In the genomic region with DNA sequence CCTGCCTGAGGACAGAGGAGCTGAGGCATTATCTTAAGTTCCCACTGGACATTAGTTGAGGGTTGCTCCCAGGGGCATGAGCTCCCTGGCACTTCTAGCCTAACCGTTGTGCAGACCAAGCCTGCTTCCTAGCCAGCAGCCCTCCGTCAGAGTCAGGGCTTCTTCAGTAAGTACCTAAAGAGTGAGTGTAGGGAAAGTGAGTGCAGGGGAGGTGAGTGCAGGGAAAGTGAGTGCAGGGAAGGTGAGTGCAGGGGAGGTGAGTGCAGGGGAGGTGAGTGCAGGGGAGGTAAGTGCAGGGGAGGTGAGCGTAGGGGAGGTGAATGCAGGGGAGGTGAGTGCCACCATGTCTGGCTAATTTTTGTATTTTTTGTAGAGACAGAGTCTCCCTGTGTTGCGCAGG, we compare ENCODE assay signal across 28 cellular contexts.
"Had no signal": no experiment of that assay in that cellular context is flagged by ENCODE, and none has a peak within 500 bp of the region (broad histone marks: within the 10 kb centered on the region; RNA-seq: fewer than 3 reads in every experiment).

No MANE protein-coding gene starts in this region.

- H3K27me3 ChIP-seq: ovary, right lobe of liver, sigmoid colon, stomach, transverse colon, upper lobe of right lung, vagina had no signal

- H3K9me3 Mint-ChIP-seq: natural killer cell treated with Interleukin-12 subunit alpha and Interleukin-12 subunit beta and Interleukin-15 and Interleukin-18, amount 100 ng/mL, for 72 hours; stimulated activated effector memory CD8-positive, alpha-beta T cell treated with anti-CD3 and anti-CD28 coated beads, Interleukin-12 subunit alpha, Interleukin-12 subunit beta, amount 100 ng/mL, for 72 hours; stimulated activated naive CD8-positive, alpha-beta T cell treated with anti-CD3 and anti-CD28 coated beads, Interleukin-15, Interleukin-2, amounts not matched to agents 100 ng/mL and 50 ng/mL, for 24 hours had no signal

- H3K36me3 Mint-ChIP-seq: natural killer cell treated with Interleukin-12 subunit alpha and Interleukin-12 subunit beta and Interleukin-15 and Interleukin-18, amount 100 ng/mL, for 72 hours; stimulated activated effector memory CD8-positive, alpha-beta T cell treated with anti-CD3 and anti-CD28 coated beads, Interleukin-12 subunit alpha, Interleukin-12 subunit beta, amount 100 ng/mL, for 72 hours; stimulated activated naive B cell treated with anti-CD40 and anti-IgM and Interleukin-4, amounts not matched to agents 10 μg/mL and 1 μg/mL and 100 μg/mL, for 72 hours; type B pancreatic cell had no signal

- H3K36me3 ChIP-seq: ovary, right lobe of liver, sigmoid colon, stomach, thoracic aorta, tibial artery, transverse colon, upper lobe of right lung, vagina had no signal

- FAIRE-seq: small intestine had no signal

- H3K27ac ChIP-seq: ovary, parathyroid adenoma, psoas muscle, right lobe of liver, sigmoid colon, stomach, thoracic aorta, tibial artery, transverse colon, upper lobe of right lung, vagina had no signal

- H3K4me3 Mint-ChIP-seq: naive thymus-derived CD8-positive, alpha-beta T cell; natural killer cell treated with Interleukin-12 subunit alpha and Interleukin-12 subunit beta and Interleukin-15 and Interleukin-18, amount 100 ng/mL, for 72 hours; nephron progenitor cell; neural crest cell; stimulated activated effector memory CD8-positive, alpha-beta T cell treated with anti-CD3 and anti-CD28 coated beads, Interleukin-12 subunit alpha, Interleukin-12 subunit beta, amount 100 ng/mL, for 72 hours; stimulated activated naive B cell treated with anti-CD40 and anti-IgM and Interleukin-4, amounts not matched to agents 10 μg/mL and 1 μg/mL and 100 μg/mL, for 72 hours; stimulated activated naive CD8-positive, alpha-beta T cell treated with anti-CD3 and anti-CD28 coated beads, Interleukin-15, Interleukin-2, amounts not matched to agents 100 ng/mL and 50 ng/mL, for 24 hours; type B pancreatic cell had no signal

- H3K4me1 ChIP-seq: parathyroid adenoma, psoas muscle, right lobe of liver, sigmoid colon, stomach, tibial artery, transverse colon, upper lobe of right lung, vagina had no signal

- H3K27ac Mint-ChIP-seq: naive thymus-derived CD8-positive, alpha-beta T cell; natural killer cell treated with Interleukin-12 subunit alpha and Interleukin-12 subunit beta and Interleukin-15 and Interleukin-18, amount 100 ng/mL, for 72 hours; nephron progenitor cell; progenitor cell of endocrine pancreas; stimulated activated effector memory CD8-positive, alpha-beta T cell treated with anti-CD3 and anti-CD28 coated beads, Interleukin-12 subunit alpha, Interleukin-12 subunit beta, amount 100 ng/mL, for 72 hours; stimulated activated naive B cell treated with anti-CD40 and anti-IgM and Interleukin-4, amounts not matched to agents 10 μg/mL and 1 μg/mL and 100 μg/mL, for 72 hours; stimulated activated naive CD8-positive, alpha-beta T cell treated with anti-CD3 and anti-CD28 coated beads, Interleukin-15, Interleukin-2, amounts not matched to agents 100 ng/mL and 50 ng/mL, for 24 hours; type B pancreatic cell had no signal

- H3K9ac ChIP-seq: parathyroid adenoma had no signal

- H3K9me3 ChIP-seq: ovary, psoas muscle, right lobe of liver, sigmoid colon, thoracic aorta, transverse colon, upper lobe of right lung, vagina had no signal

- H3K4me3 ChIP-seq: ovary, psoas muscle, right lobe of liver, sigmoid colon, stomach, thoracic aorta, tibial artery, transverse colon, upper lobe of right lung, vagina had no signal

- DNase-seq: naive thymus-derived CD8-positive, alpha-beta T cell; nephron progenitor cell; occipital lobe; ovary; psoas muscle; right cardiac atrium; right lobe of liver; sigmoid colon; small intestine; stimulated activated CD4-positive, alpha-beta T cell treated with anti-CD3 and anti-CD28 coated beads, Interleukin-15, amount 100 ng/mL, for 24 hours; stimulated activated CD4-positive, alpha-beta T cell treated with anti-CD3 and anti-CD28 coated beads, Interleukin-2, amount 100 ng/mL, for 24 hours; stimulated activated CD4-positive, alpha-beta T cell treated with anti-CD3 and anti-CD28 coated beads, Interleukin-2, amount 100 ng/mL, for 48 hours; stimulated activated CD4-positive, alpha-beta T cell treated with anti-CD3 and anti-CD28 coated beads, Interleukin-4, amount 100 ng/mL, for 24 hours; stimulated activated naive B cell treated with anti-CD40 and anti-IgM and Interleukin-4, amounts not matched to agents 10 μg/mL and 1 μg/mL and 100 μg/mL, for 72 hours; stimulated activated naive CD4-positive, alpha-beta T cell treated with Interleukin-2 at 50 U/mL for 16 hours; stomach; tibial artery; transverse colon; upper lobe of right lung had no signal

- ATAC-seq: naive thymus-derived CD8-positive, alpha-beta T cell; psoas muscle; right cardiac atrium; stimulated activated effector memory CD8-positive, alpha-beta T cell treated with anti-CD3 and anti-CD28 coated beads, Interleukin-12 subunit alpha, Interleukin-12 subunit beta, amount 100 ng/mL, for 72 hours; stimulated activated naive B cell treated with anti-CD40 and anti-IgM and Interleukin-4, amounts not matched to agents 10 μg/mL and 1 μg/mL and 100 μg/mL, for 72 hours; upper lobe of right lung had no signal

- H2AFZ ChIP-seq: parathyroid adenoma had no signal

- H3K4me1 Mint-ChIP-seq: naive thymus-derived CD8-positive, alpha-beta T cell; nephron progenitor cell; neural crest cell; stimulated activated effector memory CD8-positive, alpha-beta T cell treated with anti-CD3 and anti-CD28 coated beads, Interleukin-12 subunit alpha, Interleukin-12 subunit beta, amount 100 ng/mL, for 72 hours; stimulated activated naive B cell treated with anti-CD40 and anti-IgM and Interleukin-4, amounts not matched to agents 10 μg/mL and 1 μg/mL and 100 μg/mL, for 72 hours had no signal

- H3K79me2 ChIP-seq: parathyroid adenoma had no signal
